ENCODE assay signal across 8 cellular contexts in genomic region chr7:3722396-3722846, GRCh38.
DNase-seq lines count a peak whose midpoint lies in the region; ATAC-seq and TF ChIP-seq lines count a peak whose summit lies in the region.

No MANE protein-coding gene starts in this region.

- in situ Hi-C loops in astrocyte of the spinal cord (cut with HindIII; ENCODE audit: low sequenced_read_pairs): no loop called here

- peak; percentile 42 for TF ChIP-seq CTCF in astrocyte of the spinal cord (IDR thresholded peaks at IDR 0.05; ENCODE audit: low read depth, low read length)
- TF ChIP-seq CTCF in omental fat pad (IDR thresholded peaks at IDR 0.05): no peak

- H3K4me3 ChIP-seq in astrocyte of the spinal cord (ENCODE audit: low read depth, low read length): no peak overlapping the region

- no peak for ATAC-seq in omental fat pad (ENCODE audit: low FRiP score)
- no peak for ATAC-seq in HG02763 (IDR thresholded peaks at IDR 0.05; ENCODE audit: unreplicated experiment)
- ATAC-seq in GM19395 (IDR thresholded peaks at IDR 0.05; ENCODE audit: unreplicated experiment): no peak

- DNase-seq in Ammon's horn (ENCODE audit: low spot score) (peak; percentile 46), NCI-H2081 (lab: John Stamatoyannopoulos, UW) (peak; percentile 69 to 88), astrocyte of the spinal cord (ENCODE audit: low read depth, low spot score) (peak; percentile 23), midbrain (lab: John Stamatoyannopoulos, UW) (peak; percentile 23), omental fat pad (ENCODE audit: low spot score) (no peak), ureter (ENCODE audit: low spot score) (no peak)

Comparison
In these comparisons a context has a peak if more than half of its experiments do, and no peak if none do; other contexts are left out.
1. DNase-seq: peak in Ammon's horn (single experiment), NCI-H2081 (2 of 2), astrocyte of the spinal cord (single experiment) and midbrain (single experiment); none in omental fat pad (single experiment) and ureter (single experiment).